Comparison of ENCODE assay signal across 1 cellular context in the genomic region with DNA sequence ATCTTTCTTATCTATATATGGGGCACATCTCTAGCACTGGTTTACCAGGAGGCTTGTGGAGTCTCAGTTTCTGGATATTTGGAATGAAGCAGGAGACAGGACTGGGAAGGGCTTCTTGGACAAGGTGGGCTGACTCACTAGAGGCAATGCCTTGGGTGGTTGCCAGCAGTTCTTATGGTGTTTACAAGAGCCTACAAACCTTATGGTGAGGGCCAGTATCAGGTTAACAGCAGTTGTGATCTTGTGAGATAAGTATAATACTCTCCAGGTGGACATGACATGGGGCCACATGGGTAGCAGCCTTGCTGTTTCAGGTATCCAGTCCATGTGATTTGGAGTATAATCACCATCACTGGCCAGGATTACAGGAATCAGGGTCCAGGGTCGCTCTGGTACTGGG.
A peak's percentile ranks its signal among the peaks of the same experiment; 100 is the strongest.
TF ChIP-seq lines count a peak whose summit lies in the region.

No MANE protein-coding gene starts in this region.

TF ChIP-seq in SK-N-SH, 30 proteins besides CTCF, POLR2A, EP300 and RAD21:
- peak; percentile 59 for TF ChIP-seq TCF12 (IDR thresholded peaks at IDR 0.05)
- TF ChIP-seq FOSL2 (IDR thresholded peaks at IDR 0.05; ENCODE audit: borderline replicate concordance, low read depth): peak; percentile 33; the same call in 1 of the 2 replicates
- no peak for TF ChIP-seq TAF1 (IDR thresholded peaks at IDR 0.05; ENCODE audit: borderline replicate concordance, low read depth, low read length)
- TF ChIP-seq NFIC (IDR thresholded peaks at IDR 0.05; ENCODE audit: borderline replicate concordance): peak; percentile 34; the same call in 1 of the 2 replicates
